In genomic region chr2:27185331-27186026, GRCh38 we compare ENCODE assay signal across 8 cellular contexts. TPM values are rescaled to one million over a fixed set of nuclear protein-coding genes. Genes with fewer than 3 reads are reported as not detected.
A peak's percentile ranks its signal among the peaks of the same experiment; 100 is the strongest.
DNase-seq lines count a peak whose midpoint lies in the region; ATAC-seq and TF ChIP-seq lines count a peak whose summit lies in the region.

No MANE protein-coding gene starts in this region.

- peaks cover 50% of the 10 kb centered on the region for H3F3A ChIP-seq in GM23248 (ENCODE audit: insufficient read depth)

- peak in 7 of 8 donors; percentile 12 to 87 (median 64) for ATAC-seq in heart right ventricle
- ATAC-seq in activated naive CD8-positive, alpha-beta T cell treated with anti-CD3 and anti-CD28 coated beads, Interleukin-2, amount 50 U/mL, for 24 hours, result no peak

- H4K20me1 ChIP-seq in GM23248 (ENCODE audit: insufficient read depth), result no peaks in the 10 kb centered on the region

- H3K4me1 Mint-ChIP-seq in activated naive CD8-positive, alpha-beta T cell treated with anti-CD3 and anti-CD28 coated beads, Interleukin-2, amount 50 U/mL, for 24 hours, result no peaks in the 10 kb centered on the region

- H3K79me2 ChIP-seq in GM23248 (ENCODE audit: insufficient read depth), result no peaks in the 10 kb centered on the region

- peak; percentile 79 for DNase-seq in GM23248
- DNase-seq in SK-MEL-5 (ENCODE audit: low read depth, low spot score), result peak; percentile 73
- DNase-seq in heart right ventricle, result no peak
- DNase-seq in HK-2 (ENCODE audit: unreplicated experiment), result no peak
- DNase-seq in GDM1 (lab: John Stamatoyannopoulos, UW), result no peak
- DNase-seq in activated naive CD8-positive, alpha-beta T cell treated with anti-CD3 and anti-CD28 coated beads, Interleukin-2, amount 50 U/mL, for 24 hours, result no peak
- no peak for DNase-seq in T-helper 2 cell

- intact Hi-C loops in heart right ventricle (cut with DNase I), result loop anchor here in 1 of 10 donors (5.0 kb wide), 1 partner anchor 88 kb away; no protein-coding TSS in a partner anchor

- no peak for TF ChIP-seq CTCF in heart right ventricle (IDR thresholded peaks at IDR 0.05)

- H3K36me3 ChIP-seq in GM23248 (ENCODE audit: low read depth) (no peaks in the 10 kb centered on the region), heart right ventricle (no peaks in the 10 kb centered on the region), skeletal muscle tissue (ENCODE audit: control insufficient read depth in 3 of 3, insufficient read depth in 3 of 3, low read length in 3 of 3) (no peaks in the 10 kb centered on the region)

- H3K9me2 ChIP-seq in GM23248 (ENCODE audit: insufficient read depth), result no peaks in the 10 kb centered on the region

- H3K4me3 Mint-ChIP-seq in activated naive CD8-positive, alpha-beta T cell treated with anti-CD3 and anti-CD28 coated beads, Interleukin-2, amount 50 U/mL, for 24 hours, result no peak overlapping the region

- H3K27ac ChIP-seq in GM23248 (peak overlapping the region; percentile 87), heart right ventricle (peak overlapping the region in 8 of 10 donors; percentile 11 to 68 (median 45)), skeletal muscle tissue (ENCODE audit: low read depth, low read length) (peak overlapping the region; percentile 16)

- H3K36me3 Mint-ChIP-seq in activated naive CD8-positive, alpha-beta T cell treated with anti-CD3 and anti-CD28 coated beads, Interleukin-2, amount 50 U/mL, for 24 hours (ENCODE audit: low read depth), result no peaks in the 10 kb centered on the region

- H3K27me3 Mint-ChIP-seq in activated naive CD8-positive, alpha-beta T cell treated with anti-CD3 and anti-CD28 coated beads, Interleukin-2, amount 50 U/mL, for 24 hours, result peaks cover 17% of the 10 kb centered on the region

- H3K9me3 ChIP-seq in GM23248 (ENCODE audit: low read depth), result no peaks in the 10 kb centered on the region
- H3K9me3 ChIP-seq in heart right ventricle, result no peaks in the 10 kb centered on the region
- no peaks in the 10 kb centered on the region for H3K9me3 ChIP-seq in skeletal muscle tissue (ENCODE audit: control insufficient read depth in 3 of 3, low read length in 3 of 3)

- peaks cover 40% of the 10 kb centered on the region for H3K4me1 ChIP-seq in GM23248 (ENCODE audit: insufficient read depth)
- H3K4me1 ChIP-seq in heart right ventricle, result peaks cover 0 to 26% (median 9%) of the 10 kb centered on the region in 9 donors
- peaks cover 17 to 26% (median 26%) of the 10 kb centered on the region in 3 donors for H3K4me1 ChIP-seq in skeletal muscle tissue (ENCODE audit: control insufficient read depth in 3 of 3, insufficient read depth in 3 of 3, low read length in 3 of 3)

- in situ Hi-C loops in GM23248 (cut with MboI), result no loop called here
- in situ Hi-C loops in SK-MEL-5 (cut with HindIII; ENCODE audit: low pct_unique_long_range_greater_than_20kb, low sequenced_read_pairs), result no loop called here

- 0 to 2% methylated on average over 6 of the region's 6 CpGs for WGBS in GM23248 (ENCODE audit: low coverage in 1 of 2, low lambda C conversion rate in 2 of 2, missing lambda C conversion rate in 2 of 2), 2 experiments
- 16% methylated on average over 6 of the region's 6 CpGs for WGBS in heart right ventricle, 2 donors

- H3K9me3 Mint-ChIP-seq in activated naive CD8-positive, alpha-beta T cell treated with anti-CD3 and anti-CD28 coated beads, Interleukin-2, amount 50 U/mL, for 24 hours, result no peaks in the 10 kb centered on the region

- H3K4me3 ChIP-seq in GM23248 (peak overlapping the region; percentile 31), heart right ventricle (no peak overlapping the region), skeletal muscle tissue (ENCODE audit: low read length in 3 of 3) (no peak overlapping the region)

- H3K4me2 ChIP-seq in GM23248 (ENCODE audit: unreplicated experiment), result peak overlapping the region; percentile 30

- no peaks in the 10 kb centered on the region for H3K27me3 ChIP-seq in GM23248 (replicated peaks; ENCODE audit: insufficient read depth)
- H3K27me3 ChIP-seq in heart right ventricle, result peaks cover 0 to 5% (median 0%) of the 10 kb centered on the region in 7 donors
- H3K27me3 ChIP-seq in skeletal muscle tissue (ENCODE audit: control insufficient read depth in 3 of 3, insufficient read depth in 3 of 3, low read length in 3 of 3), result no peaks in the 10 kb centered on the region

- H3K27ac Mint-ChIP-seq in activated naive CD8-positive, alpha-beta T cell treated with anti-CD3 and anti-CD28 coated beads, Interleukin-2, amount 50 U/mL, for 24 hours, result no peak overlapping the region

- H3K9ac ChIP-seq in GM23248 (peak overlapping the region; percentile 45), skeletal muscle tissue (ENCODE audit: low read depth in 1 of 3, low read length in 3 of 3) (no peak overlapping the region)

- H2AFZ ChIP-seq in GM23248, result peak overlapping the region; percentile 39

RNA-seq across cellular contexts. Expression of gene ATRAID, which starts 26.4 kb away (rescaled TPM):
- total RNA-seq in GM23248 (2014; rRNA removed; shearing (Covaris generic)), result 170 and 214 TPM in 2 replicates
- 304 and 311 TPM in 2 replicates for polyA plus RNA-seq in GM23248 (2016; fragmentation: Nextera tagmentation; extraction: Ambion mirVana)
- 372 and 405 TPM in 2 replicates for total RNA-seq in SK-MEL-5 (2014; rRNA removed; shearing (Covaris generic))
- polyA plus RNA-seq in SK-MEL-5 (2015; cell fraction: cytosol; rRNA removed), result 342 and 527 TPM in 2 replicates
- 123 and 178 TPM in 2 replicates for polyA plus RNA-seq in SK-MEL-5 (2015; cell fraction: nucleus; rRNA removed)
- 100 to 1,000 TPM; 116 to 162 (median 129) TPM for total RNA-seq in heart right ventricle
- 100 to 1,000 TPM; 140 to 144 TPM for polyA plus RNA-seq in heart right ventricle
- 172 TPM for total RNA-seq in skeletal muscle tissue

RNA-seq across cellular contexts. Expression of gene SLC5A6, which starts 26.6 kb away (rescaled TPM):
- 13.5 and 19.9 TPM in 2 replicates for total RNA-seq in GM23248 (2014; rRNA removed; shearing (Covaris generic))
- 9.4 and 10.4 TPM in 2 replicates for polyA plus RNA-seq in GM23248 (2016; fragmentation: Nextera tagmentation; extraction: Ambion mirVana)
- total RNA-seq in SK-MEL-5 (2014; rRNA removed; shearing (Covaris generic)), result 87.1 and 89.2 TPM in 2 replicates
- polyA plus RNA-seq in SK-MEL-5 (2015; cell fraction: cytosol; rRNA removed), result 151 and 176 TPM in 2 replicates
- 663 and 816 TPM in 2 replicates for polyA plus RNA-seq in SK-MEL-5 (2015; cell fraction: nucleus; rRNA removed)
- 10 to 100 TPM in 3 of 10 donors, 1 to 10 TPM in 7; 5.3 to 17.0 (median 8.8) TPM for total RNA-seq in heart right ventricle
- polyA plus RNA-seq in heart right ventricle, result 10 to 100 TPM in 1 of 2 donors, 1 to 10 TPM in 1; 9.3 to 20.5 TPM
- total RNA-seq in skeletal muscle tissue, result 7.8 TPM

RNA-seq across cellular contexts. Expression of gene CAD, which starts 31.7 kb away (rescaled TPM):
- 23.9 and 27.7 TPM in 2 replicates for total RNA-seq in GM23248 (2014; rRNA removed; shearing (Covaris generic))
- polyA plus RNA-seq in GM23248 (2016; fragmentation: Nextera tagmentation; extraction: Ambion mirVana) (17.1 and 19.2 TPM in 2 replicates), heart right ventricle (1 to 10 TPM; 8.3 to 8.6 TPM)
- 37.0 and 38.3 TPM in 2 replicates for total RNA-seq in SK-MEL-5 (2014; rRNA removed; shearing (Covaris generic))
- polyA plus RNA-seq in SK-MEL-5 (2015; cell fraction: cytosol; rRNA removed), result 102 and 105 TPM in 2 replicates
- polyA plus RNA-seq in SK-MEL-5 (2015; cell fraction: nucleus; rRNA removed), result 200 and 235 TPM in 2 replicates
- total RNA-seq in heart right ventricle (10 to 100 TPM in 1 of 10 donors, 1 to 10 TPM in 9; 6.1 to 10.6 (median 7.2) TPM), skeletal muscle tissue (28.2 TPM)

RNA-seq across cellular contexts. Expression of gene TCF23, which starts 36.7 kb away (rescaled TPM):
- not detected in 2 replicates for total RNA-seq in GM23248 (2014; rRNA removed; shearing (Covaris generic))
- polyA plus RNA-seq in GM23248 (2016; fragmentation: Nextera tagmentation; extraction: Ambion mirVana) (not detected in 2 replicates), heart right ventricle (under 1 TPM; 0.07 to 0.09 TPM)
- not detected in 2 replicates for total RNA-seq in SK-MEL-5 (2014; rRNA removed; shearing (Covaris generic))
- polyA plus RNA-seq in SK-MEL-5 (2015; cell fraction: cytosol; rRNA removed), result not detected in 2 replicates
- not detected in 2 replicates for polyA plus RNA-seq in SK-MEL-5 (2015; cell fraction: nucleus; rRNA removed)
- total RNA-seq in heart right ventricle (under 1 TPM in 8 of 10 donors, not detected in 2; 0.05 to 0.21 (median 0.08) TPM), skeletal muscle tissue (0.52 TPM)

RNA-seq across cellular contexts. Expression of gene PRR30, which starts 46.3 kb away (rescaled TPM):
- not detected in 2 replicates for total RNA-seq in GM23248 (2014; rRNA removed; shearing (Covaris generic))
- polyA plus RNA-seq in GM23248 (2016; fragmentation: Nextera tagmentation; extraction: Ambion mirVana), result not detected in 2 replicates
- total RNA-seq in SK-MEL-5 (2014; rRNA removed; shearing (Covaris generic)), result not detected in 2 replicates
- polyA plus RNA-seq in SK-MEL-5 (2015; cell fraction: cytosol; rRNA removed), result not detected in 2 replicates
- not detected in 2 replicates for polyA plus RNA-seq in SK-MEL-5 (2015; cell fraction: nucleus; rRNA removed)
- not detected for total RNA-seq in heart right ventricle
- not detected for polyA plus RNA-seq in heart right ventricle
- not detected for total RNA-seq in skeletal muscle tissue

Comparison
In these comparisons a context has a peak if more than half of its experiments do, and no peak if none do; other contexts are left out.
1. DNase-seq: peak in GM23248 (single experiment) and SK-MEL-5 (single experiment); none in heart right ventricle (0 of 2), HK-2 (single experiment), GDM1 (single experiment), activated naive CD8-positive, alpha-beta T cell treated with anti-CD3 and anti-CD28 coated beads, Interleukin-2, amount 50 U/mL, for 24 hours (single experiment) and T-helper 2 cell (0 of 5).
2. H3K27ac ChIP-seq: peak in every context shown above with its lines; median percentile 87 in GM23248; 45 in heart right ventricle; 16 in skeletal muscle tissue.